Comparison of ENCODE assay signal across 15 cellular contexts in the genomic region with DNA sequence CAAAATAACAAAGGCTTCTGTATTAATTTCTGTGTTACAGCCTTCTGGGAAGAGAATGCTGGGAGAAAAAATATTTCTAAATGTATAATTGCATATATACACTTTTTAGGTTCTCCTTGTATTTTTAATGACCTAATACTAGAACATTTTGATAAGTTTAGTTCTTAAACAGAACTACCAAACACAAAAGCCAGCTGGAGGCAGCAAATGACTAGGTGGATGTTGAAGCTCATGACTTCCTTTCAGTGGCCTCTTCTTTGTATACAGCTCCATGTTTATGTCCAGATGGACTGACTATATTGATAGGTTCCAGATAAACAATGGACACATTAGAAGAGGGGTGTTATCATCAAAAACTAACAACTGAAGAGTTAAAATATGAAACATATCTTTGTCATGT.
"Had no signal": no experiment of that assay in that cellular context is flagged by ENCODE, and none has a peak within 500 bp of the region (broad histone marks: within the 10 kb centered on the region; RNA-seq: fewer than 3 reads in every experiment).

No MANE protein-coding gene starts in this region.

- H3K9me3 ChIP-seq: adrenal gland, esophagus muscularis mucosa, stomach, uterus had no signal

- H3K4me1 ChIP-seq: adrenal gland, uterus had no signal

- H3K4me3 ChIP-seq: adrenal gland, esophagus muscularis mucosa, stomach, uterus had no signal

- DNase-seq: activated B cell treated with CpG ODN at 0.5 μM for 24 hours; activated CD4-positive, alpha-beta T cell treated with anti-CD3 and anti-CD28 coated beads, Interleukin-2, amount 10 ng/mL, durations not matched to agents 24 days and 14 days; activated naive CD4-positive, alpha-beta T cell treated with anti-CD3 and anti-CD28 coated beads, Interleukin-2, amount 10 ng/mL, durations not matched to agents 7 days and 5 days; adrenal gland; cortex of kidney; endodermal cell; left ventricle myocardium superior; naive B cell; stomach; T-helper 2 cell; uterus had no signal

- ATAC-seq: activated T-helper 17 cell treated with anti-CD3 and anti-CD28 coated beads, Interleukin-2, amount 50 U/mL, for 72 hours had no signal

- H3K27ac ChIP-seq: esophagus muscularis mucosa, stomach had no signal

- H3K27me3 ChIP-seq: adrenal gland, esophagus muscularis mucosa, stomach, uterus had no signal

- FAIRE-seq: keratinocyte, TTC549 had no signal

- H3K36me3 ChIP-seq: adrenal gland, uterus had no signal
